8 cellular contexts compared by ENCODE assay signal in genomic region chr1:110674337-110675059, GRCh38. TPM values are rescaled to one million over a fixed set of nuclear protein-coding genes. Genes with fewer than 3 reads are reported as not detected.
DNase-seq lines count a peak whose midpoint lies in the region; ATAC-seq and TF ChIP-seq lines count a peak whose summit lies in the region.
"Had no signal": no experiment of that assay in that cellular context is flagged by ENCODE, and none has a peak within 500 bp of the region (broad histone marks: within the 10 kb centered on the region; RNA-seq: fewer than 3 reads in every experiment).

TSS of gene KCNA3 (minus strand) at chr1:110674940. CDS start at chr1:110674809, 131 bp downstream.

- DNase-seq in NCI-H345 (lab: John Stamatoyannopoulos, UW): peak; percentile 76
- DNase-seq in activated T-cell treated with anti-CD3 and anti-CD28 coated beads, Interleukin-2, amount 50 U/mL, for 24 hours: peak; percentile 82
- DNase-seq in germinal center (ENCODE audit: low spot score): peak; percentile 51
- no peak for DNase-seq in prostate gland (ENCODE audit: low spot score)
- DNase-seq in upper lobe of right lung: peak; percentile 81

- 1% methylated on average over 59 of the region's 97 CpGs for WGBS in prostate gland

- H3K27me3 ChIP-seq in prostate gland (replicated peaks; ENCODE audit: insufficient read depth) (peaks cover 24% of the 10 kb centered on the region), upper lobe of right lung (peaks cover 37% of the 10 kb centered on the region)

- H3K4me1 Mint-ChIP-seq in activated T-cell treated with anti-CD3 and anti-CD28 coated beads, Interleukin-2, amount 50 U/mL, for 24 hours (ENCODE audit: low read depth): peaks cover 49% of the 10 kb centered on the region

- H3K36me3 Mint-ChIP-seq in activated T-cell treated with anti-CD3 and anti-CD28 coated beads, Interleukin-2, amount 50 U/mL, for 24 hours (ENCODE audit: low read depth): peaks cover 45% of the 10 kb centered on the region

- H3K36me3 ChIP-seq in prostate gland (no peaks in the 10 kb centered on the region), upper lobe of right lung (no peaks in the 10 kb centered on the region)

- no peaks in the 10 kb centered on the region for H3K4me1 ChIP-seq in prostate gland (replicated peaks)
- H3K4me1 ChIP-seq in upper lobe of right lung: peaks cover 5% of the 10 kb centered on the region

- peak; percentile 35 for ATAC-seq in GM19467 (IDR thresholded peaks at IDR 0.05; ENCODE audit: unreplicated experiment)
- ATAC-seq in upper lobe of right lung: peak; percentile 81
- ATAC-seq in HG03469 (IDR thresholded peaks at IDR 0.05; ENCODE audit: unreplicated experiment): no peak

- peak within 1 kb of the TSS; percentile 99 for H3K27ac Mint-ChIP-seq in activated T-cell treated with anti-CD3 and anti-CD28 coated beads, Interleukin-2, amount 50 U/mL, for 24 hours

- H3K9me3 ChIP-seq in prostate gland (no peaks in the 10 kb centered on the region), upper lobe of right lung (no peaks in the 10 kb centered on the region)

- TF ChIP-seq POLR2A in prostate gland (IDR thresholded peaks at IDR 0.05): no peak

- H3K4me3 Mint-ChIP-seq in activated T-cell treated with anti-CD3 and anti-CD28 coated beads, Interleukin-2, amount 50 U/mL, for 24 hours: peak within 1 kb of the TSS; percentile 97

- TF ChIP-seq CTCF in prostate gland (IDR thresholded peaks at IDR 0.05) (no peak), upper lobe of right lung (IDR thresholded peaks at IDR 0.05) (peak; percentile 18)

- peak within 1 kb of the TSS; percentile 41 to 48 for H3K4me3 ChIP-seq in prostate gland
- H3K4me3 ChIP-seq in upper lobe of right lung: peak within 1 kb of the TSS; percentile 56

- intact Hi-C loops in prostate gland (cut with DNase I) (no loop called here), upper lobe of right lung (cut with DNase I) (no loop called here)

- no peaks in the 10 kb centered on the region for H3K27me3 Mint-ChIP-seq in activated T-cell treated with anti-CD3 and anti-CD28 coated beads, Interleukin-2, amount 50 U/mL, for 24 hours

- H3K9me3 Mint-ChIP-seq in activated T-cell treated with anti-CD3 and anti-CD28 coated beads, Interleukin-2, amount 50 U/mL, for 24 hours: no peaks in the 10 kb centered on the region

- H3K27ac ChIP-seq in prostate gland (peak within 1 kb of the TSS; percentile 13 to 30), upper lobe of right lung (peak within 1 kb of the TSS; percentile 61)

RNA-seq across cellular contexts. Expression of gene KCNA3, which starts in this region (rescaled TPM):
- total RNA-seq in prostate gland (under 1 TPM; 0.62 to 0.91 TPM), upper lobe of right lung (8.9 TPM)
- total RNA-seq: bronchial epithelial cell had no signal
